Comparison of ENCODE assay signal across 8 cellular contexts in genomic region chr20:62796699-62797491, GRCh38. TPM values are rescaled to one million over a fixed set of nuclear protein-coding genes. Genes with fewer than 3 reads are reported as not detected.
A peak's percentile ranks its signal among the peaks of the same experiment; 100 is the strongest.
DNase-seq lines count a peak whose midpoint lies in the region; ATAC-seq and TF ChIP-seq lines count a peak whose summit lies in the region.

No MANE protein-coding gene starts in this region.

- TF ChIP-seq POLR2A in testis (IDR thresholded peaks at IDR 0.05) (no peak), erythroblast (IDR thresholded peaks at IDR 0.05; ENCODE audit: low read length) (no peak)

- H3K4me2 ChIP-seq in SK-N-SH, result peak overlapping the region; percentile 97

- CTCF ChIA-PET in SK-N-SH (lab: Yijun Ruan, JAX), result interaction anchor here (0.6 to 3.6 kb wide), 5 partner anchors 11 to 297 kb away, joined by 3 to 13 read pairs (median 3); no protein-coding TSS in a partner anchor

- no peaks in the 10 kb centered on the region for H3K9me3 ChIP-seq in SK-N-SH
- H3K9me3 ChIP-seq in left lung, result no peaks in the 10 kb centered on the region
- no peaks in the 10 kb centered on the region for H3K9me3 ChIP-seq in testis

- WGBS in SK-N-SH (ENCODE audit: low lambda C conversion rate), result 19% methylated on average over 18 of the region's 53 CpGs
- 21 to 26% methylated on average over 15 to 20 of the region's 53 CpGs for WGBS in testis, 2 donors

- TF ChIP-seq EP300 in SK-N-SH (IDR thresholded peaks at IDR 0.05; ENCODE audit: borderline replicate concordance in 1 of 2, low read depth in 1 of 2, low read length in 1 of 2), result no peak

- ATAC-seq in SK-N-SH treated with all-trans-retinoic acid at 6 μM for 48 hours (no peak), left lung (no peak), GM18517 (IDR thresholded peaks at IDR 0.05; ENCODE audit: unreplicated experiment) (no peak)

- peaks cover 23% of the 10 kb centered on the region for H3F3A ChIP-seq in SK-N-SH (replicated peaks; ENCODE audit: insufficient read depth)

- H3K27ac ChIP-seq in SK-N-SH (ENCODE audit: low read depth in 2 of 2, low read length in 1 of 2) (peak overlapping the region in 1 of 2 experiments; percentile 77; a peak in 1 of 4 replicates), left lung (peak overlapping the region; percentile 80 to 96), testis (peak overlapping the region; percentile 73 to 88)

- TF ChIP-seq RAD21 in SK-N-SH (IDR thresholded peaks at IDR 0.05; ENCODE audit: low read length), result no peak

- in situ Hi-C loops in astrocyte of the spinal cord (cut with HindIII; ENCODE audit: low sequenced_read_pairs), result no loop called here

- H3K36me3 ChIP-seq in SK-N-SH (replicated peaks in 1 of 2; ENCODE audit: control insufficient read depth in 1 of 2, insufficient read depth in 2 of 2, low read length in 1 of 2) (peaks cover 19 to 35% of the 10 kb centered on the region in 2 experiments), left lung (peaks cover 0 to 41% of the 10 kb centered on the region in 2 donors), testis (ENCODE audit: low read depth, missing control alignments) (no peaks in the 10 kb centered on the region)

- no peaks in the 10 kb centered on the region for H3K27me3 ChIP-seq in SK-N-SH (ENCODE audit: insufficient read depth)
- H3K27me3 ChIP-seq in left lung, result no peaks in the 10 kb centered on the region
- no peaks in the 10 kb centered on the region for H3K27me3 ChIP-seq in testis

- intact Hi-C loops in left lung (cut with DNase I), result no loop called here
- intact Hi-C loops in testis (cut with DNase I; ENCODE audit: low total_unique reads), result no loop called here

- no peak overlapping the region for H2AFZ ChIP-seq in SK-N-SH (ENCODE audit: low read depth)

- DNase-seq in SK-N-SH (no peak), astrocyte of the spinal cord (ENCODE audit: low read depth, low spot score) (no peak), left lung (no peak), testis (no peak), AML-193 (lab: John Stamatoyannopoulos, UW) (no peak), erythroblast (lab: John Stamatoyannopoulos, UW) (no peak)

- POLR2A ChIA-PET in SK-N-SH (lab: Yijun Ruan, JAX), result interaction anchor here (1.0 kb wide), 1 partner anchor 18 kb away, joined by 3 read pairs; no protein-coding TSS in a partner anchor

- peak overlapping the region; percentile 67; the same call in 1 of the 2 replicates for H3K9ac ChIP-seq in SK-N-SH

- H4K20me1 ChIP-seq in SK-N-SH (ENCODE audit: insufficient read depth), result 0 out of 2 replicates have a peak, but pooled peaks cover 8% of the 10 kb centered on the region

- H3K9me2 ChIP-seq in SK-N-SH, result no peaks in the 10 kb centered on the region

- TF ChIP-seq CTCF in SK-N-SH (IDR thresholded peaks at IDR 0.05) (no peak), astrocyte of the spinal cord (IDR thresholded peaks at IDR 0.05; ENCODE audit: low read depth, low read length) (no peak), left lung (IDR thresholded peaks at IDR 0.05) (no peak), testis (IDR thresholded peaks at IDR 0.05) (no peak)

- H3K4me3 ChIP-seq in SK-N-SH (ENCODE audit: low read depth in 2 of 2, low read length in 1 of 2), result peak overlapping the region; percentile 64 to 74
- peak overlapping the region; percentile 52 for H3K4me3 ChIP-seq in astrocyte of the spinal cord (ENCODE audit: low read depth, low read length)
- H3K4me3 ChIP-seq in left lung, result peak overlapping the region; percentile 47 to 59
- peak overlapping the region; percentile 69 to 84 for H3K4me3 ChIP-seq in testis

- H3K4me1 ChIP-seq in SK-N-SH (ENCODE audit: control insufficient read depth in 1 of 2, insufficient read depth in 2 of 2, low read depth in 1 of 2, low read length in 1 of 2) (peaks cover 19% of the 10 kb centered on the region in 2 experiments; a peak in 3 of 4 replicates), left lung (peaks cover 5 to 35% of the 10 kb centered on the region in 2 donors), testis (peaks cover 16% of the 10 kb centered on the region)

- H3K79me2 ChIP-seq in SK-N-SH (ENCODE audit: insufficient read depth), result peaks cover 17% of the 10 kb centered on the region

TF ChIP-seq in SK-N-SH, 30 proteins besides CTCF, POLR2A, EP300 and RAD21:
- TF ChIP-seq NRF1 (IDR thresholded peaks at IDR 0.05; ENCODE audit: low read depth, low read length) (no peak), MEF2A (IDR thresholded peaks at IDR 0.05; ENCODE audit: borderline replicate concordance, low read depth) (no peak), GABPA (IDR thresholded peaks at IDR 0.05; ENCODE audit: low read depth) (no peak), YY1 (IDR thresholded peaks at IDR 0.05; ENCODE audit: low read depth) (no peak)

TF ChIP-seq in SK-N-SH treated with all-trans-retinoic acid at 6 μM for 48 hours, 23 proteins besides CTCF, POLR2A, EP300 and RAD21:
- TF ChIP-seq RARB (CRISPR knock-in tag; IDR thresholded peaks at IDR 0.05) (no peak), BACH2 (CRISPR knock-in tag; IDR thresholded peaks at IDR 0.05; ENCODE audit: borderline replicate concordance) (no peak), ZNF8 (CRISPR knock-in tag; IDR thresholded peaks at IDR 0.05) (no peak), TSHZ2 (CRISPR knock-in tag; IDR thresholded peaks at IDR 0.05) (no peak), ARNTL (CRISPR knock-in tag; IDR thresholded peaks at IDR 0.05; ENCODE audit: borderline replicate concordance, low read depth) (no peak), ZFP30 (CRISPR knock-in tag; IDR thresholded peaks at IDR 0.05) (no peak), ISL1 (CRISPR knock-in tag; IDR thresholded peaks at IDR 0.05) (no peak), TOX (CRISPR knock-in tag; IDR thresholded peaks at IDR 0.05; ENCODE audit: borderline replicate concordance) (no peak), OSR1 (CRISPR knock-in tag; IDR thresholded peaks at IDR 0.05) (no peak), POU6F1 (CRISPR knock-in tag; IDR thresholded peaks at IDR 0.05; ENCODE audit: borderline replicate concordance, low read depth) (no peak), ZFP3 (CRISPR knock-in tag; IDR thresholded peaks at IDR 0.05) (no peak), SNAI2 (CRISPR knock-in tag; IDR thresholded peaks at IDR 0.05) (no peak), ZNF565 (CRISPR knock-in tag; conservative IDR thresholded peaks at IDR 0.05; ENCODE audit: low read depth) (no peak)

RNA-seq across cellular contexts. Expression of gene MRGBP, which starts 0.6 kb away (rescaled TPM):
- polyA plus RNA-seq in SK-N-SH (2012; rRNA removed) (20.0 and 22.0 TPM in 2 replicates), testis (ENCODE audit: insufficient read depth, low read depth, low replicate concordance) (98.3 TPM)
- 18.2 and 20.7 TPM in 2 replicates for polyA plus RNA-seq in SK-N-SH (2012; cell fraction: cytosol; rRNA removed)
- 22.9 and 26.5 TPM in 2 replicates for polyA plus RNA-seq in SK-N-SH (2012; cell fraction: nucleus; rRNA removed)
- total RNA-seq in left lung (10 to 100 TPM in 1 of 2 donors, 1 to 10 TPM in 1; 6.1 to 10.1 TPM), testis (10 to 100 TPM; 52.5 to 56.7 TPM)

RNA-seq across cellular contexts. Expression of gene OGFR, which starts 7.7 kb away (rescaled TPM):
- 52.9 and 60.8 TPM in 2 replicates for polyA plus RNA-seq in SK-N-SH (2012; rRNA removed)
- 25.9 and 35.3 TPM in 2 replicates for polyA plus RNA-seq in SK-N-SH (2012; cell fraction: cytosol; rRNA removed)
- polyA plus RNA-seq in SK-N-SH (2012; cell fraction: nucleus; rRNA removed), result 96.1 and 137 TPM in 2 replicates
- total RNA-seq in left lung, result 10 to 100 TPM; 40.9 to 58.3 TPM
- 10 to 100 TPM; 46.6 to 57.0 TPM for total RNA-seq in testis
- 23.7 TPM for polyA plus RNA-seq in testis (ENCODE audit: insufficient read depth, low read depth, low replicate concordance)

RNA-seq across cellular contexts. Expression of gene COL9A3, which starts 20.0 kb away (rescaled TPM):
- 1.3 and 2.5 TPM in 2 replicates for polyA plus RNA-seq in SK-N-SH (2012; rRNA removed)
- polyA plus RNA-seq in SK-N-SH (2012; cell fraction: cytosol; rRNA removed), result 1.2 and 1.7 TPM in 2 replicates
- 6.2 and 7.8 TPM in 2 replicates for polyA plus RNA-seq in SK-N-SH (2012; cell fraction: nucleus; rRNA removed)
- 1 to 10 TPM; 2.3 to 2.6 TPM for total RNA-seq in left lung
- total RNA-seq in testis, result 10 to 100 TPM; 19.1 to 50.6 TPM
- 21.3 TPM for polyA plus RNA-seq in testis (ENCODE audit: insufficient read depth, low read depth, low replicate concordance)

Comparison
In these comparisons a context has a peak if more than half of its experiments do, and no peak if none do; other contexts are left out.
1. RNA of gene MRGBP, which starts 0.6 kb away (total RNA-seq): 52.5 to 56.7 TPM in testis; 6.1 to 10.1 TPM in left lung; every median in the first group is over 4 times any median in the second.
2. RNA of gene COL9A3, which starts 20.0 kb away (total RNA-seq): 19.1 to 50.6 TPM in testis; 2.3 to 2.6 TPM in left lung; every median in the first group is over 4 times any median in the second.
3. Peak in every context shown above with its lines, with median percentiles within 50 percentile points of each other: H3K4me3 ChIP-seq.